1 cellular context compared by ENCODE assay signal in genomic region chr16:25111403-25112166, GRCh38.
TF ChIP-seq lines count a peak whose summit lies in the region.

TSS of gene LCMT1 (plus strand) at chr16:25111742. CDS start at chr16:25111884, 142 bp downstream.

TF ChIP-seq in H1, 55 proteins besides CTCF, POLR2A, EP300 and RAD21 (continued from another document):
- TF ChIP-seq USF2 (IDR thresholded peaks at IDR 0.05; ENCODE audit: low read length), result no peak
- TF ChIP-seq RXRA (IDR thresholded peaks at IDR 0.05; ENCODE audit: insufficient read depth, low read depth, low read length), result no peak
- TF ChIP-seq CHD1 (IDR thresholded peaks at IDR 0.05; ENCODE audit: low read depth, low read length), result no peak
- TF ChIP-seq SIX5 (IDR thresholded peaks at IDR 0.05; ENCODE audit: low read depth, low read length), result peak; percentile 52
- TF ChIP-seq TEAD4 (IDR thresholded peaks at IDR 0.05; ENCODE audit: low read depth, low read length), result no peak
- no peak for TF ChIP-seq HDAC2 (IDR thresholded peaks at IDR 0.05; ENCODE audit: borderline replicate concordance in 1 of 2, low read depth in 2 of 2, low read length in 2 of 2)
- TF ChIP-seq BRCA1 (IDR thresholded peaks at IDR 0.05; ENCODE audit: low read depth, low read length), result no peak
- peak; percentile 86 for TF ChIP-seq CEBPB (IDR thresholded peaks at IDR 0.05; ENCODE audit: low read depth, low read length)
- TF ChIP-seq KDM1A (IDR thresholded peaks at IDR 0.05; ENCODE audit: borderline replicate concordance, low read length), result no peak
- no peak for TF ChIP-seq BACH1 (IDR thresholded peaks at IDR 0.05; ENCODE audit: low read length)
- peak; percentile 81 for TF ChIP-seq MAX (IDR thresholded peaks at IDR 0.05)
- peak; percentile 97 for TF ChIP-seq CREB1 (IDR thresholded peaks at IDR 0.05)
- TF ChIP-seq POLR2AphosphoS5 (IDR thresholded peaks at IDR 0.05; ENCODE audit: low read depth, low read length), result peak; percentile 69
- TF ChIP-seq TAF1 (IDR thresholded peaks at IDR 0.05; ENCODE audit: low read depth, low read length), result peak; percentile 85
- no peak for TF ChIP-seq RFX5 (IDR thresholded peaks at IDR 0.05; ENCODE audit: borderline replicate concordance, low read depth, low read length)
- TF ChIP-seq SAP30 (IDR thresholded peaks at IDR 0.05; ENCODE audit: insufficient read depth, insufficient replicate concordance, low read length), result no peak
- TF ChIP-seq CTBP2 (IDR thresholded peaks at IDR 0.05; ENCODE audit: borderline replicate concordance, insufficient read depth, insufficient read length, low read length), result no peak
- no peak for TF ChIP-seq GABPA (IDR thresholded peaks at IDR 0.05; ENCODE audit: borderline replicate concordance, insufficient read depth, low read length)
- no peak for TF ChIP-seq POU5F1 (IDR thresholded peaks at IDR 0.05; ENCODE audit: low read depth, low read length)
- no peak for TF ChIP-seq EZH2 (IDR thresholded peaks at IDR 0.05; ENCODE audit: low read depth, low read length, severe bottlenecking)
- TF ChIP-seq SP1 (IDR thresholded peaks at IDR 0.05; ENCODE audit: low read depth, low read length), result peak; percentile 96
- TF ChIP-seq E2F6 (IDR thresholded peaks at IDR 0.05), result peak; percentile 65
- no peak for TF ChIP-seq SUZ12 (IDR thresholded peaks at IDR 0.05; ENCODE audit: low read length)
- no peak for TF ChIP-seq HDAC6 (IDR thresholded peaks at IDR 0.05; ENCODE audit: low read depth, low read length)
- TF ChIP-seq ZNF274 (IDR thresholded peaks at IDR 0.05; ENCODE audit: borderline replicate concordance, extremely low read depth, low read length), result no peak
- TF ChIP-seq MAFK (IDR thresholded peaks at IDR 0.05; ENCODE audit: low read depth, low read length), result no peak
- TF ChIP-seq RBBP5 (IDR thresholded peaks at IDR 0.05; ENCODE audit: borderline replicate concordance, low read depth, low read length), result no peak; the same call in 1 of the 2 replicates
- peak; percentile 79 for TF ChIP-seq PHF8 (conservative IDR thresholded peaks at IDR 0.05; ENCODE audit: low read depth, low read length)
- TF ChIP-seq ASH2L (IDR thresholded peaks at IDR 0.05; ENCODE audit: low read length), result peak; percentile 72
- TF ChIP-seq GTF2F1 (IDR thresholded peaks at IDR 0.05; ENCODE audit: borderline replicate concordance, low read depth, low read length), result no peak
- no peak for TF ChIP-seq CBX5 (IDR thresholded peaks at IDR 0.05; ENCODE audit: low read depth, low read length)
- 0 out of 2 replicates have a peak, but pooled peaks have one; percentile 32 for TF ChIP-seq FOSL1 (IDR thresholded peaks at IDR 0.05; ENCODE audit: insufficient read depth, low read depth, low read length)
- peak; percentile 45 for TF ChIP-seq TAF7 (optimal IDR thresholded peaks at IDR 0.05; ENCODE audit: borderline replicate concordance, low read depth, low read length)
- no peak for TF ChIP-seq CHD7 (IDR thresholded peaks at IDR 0.05; ENCODE audit: insufficient replicate concordance, low read length)
- peak; percentile 95 for TF ChIP-seq EGR1 (IDR thresholded peaks at IDR 0.05; ENCODE audit: borderline replicate concordance, low read depth, low read length)
- no peak for TF ChIP-seq BCL11A (IDR thresholded peaks at IDR 0.05; ENCODE audit: low read depth in 2 of 2, low read length in 2 of 2)
- TF ChIP-seq JUND (IDR thresholded peaks at IDR 0.05; ENCODE audit: low read length), result no peak
- 0 out of 2 replicates have a peak, but pooled peaks have one; percentile 24 for TF ChIP-seq SP4 (IDR thresholded peaks at IDR 0.05; ENCODE audit: low read length)
- TF ChIP-seq KDM4A (IDR thresholded peaks at IDR 0.05; ENCODE audit: low read depth, low read length, severe bottlenecking), result no peak
- no peak for TF ChIP-seq CBX8 (IDR thresholded peaks at IDR 0.05; ENCODE audit: borderline replicate concordance, low read depth, low read length)
- TF ChIP-seq TBP (IDR thresholded peaks at IDR 0.05; ENCODE audit: low read depth, low read length), result peak; percentile 70; the same call in 1 of the 2 replicates
